In the genomic region with DNA sequence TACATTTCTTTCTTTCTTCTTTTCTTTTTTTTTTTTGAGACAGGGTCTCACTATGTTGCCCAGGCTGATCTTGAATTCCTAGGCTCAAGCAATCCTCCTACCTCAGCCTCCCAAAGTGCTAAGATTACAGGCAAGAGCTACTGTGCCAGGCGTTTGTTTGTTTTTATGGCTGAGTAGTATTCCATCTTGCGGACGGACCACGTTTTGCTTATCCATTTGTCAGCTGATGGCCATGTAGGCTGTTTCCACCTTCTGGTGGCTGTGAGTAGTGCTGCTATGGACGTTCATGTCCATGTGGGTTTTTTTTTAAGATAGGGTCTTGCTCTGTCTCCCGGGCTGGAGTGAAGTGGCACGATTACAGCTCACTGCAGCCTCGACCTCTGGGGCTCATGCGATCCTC, we compare ENCODE assay signal across 11 cellular contexts. TPM values are rescaled to one million over a fixed set of nuclear protein-coding genes. Genes with fewer than 3 reads are reported as not detected.
DNase-seq lines count a peak whose midpoint lies in the region; ATAC-seq and TF ChIP-seq lines count a peak whose summit lies in the region.
"Had no signal": no experiment of that assay in that cellular context is flagged by ENCODE, and none has a peak within 500 bp of the region (broad histone marks: within the 10 kb centered on the region; RNA-seq: fewer than 3 reads in every experiment).

No MANE protein-coding gene starts in this region.

- H3K9me3 ChIP-seq in HEK293 (ENCODE audit: control insufficient read depth, insufficient read depth, low read depth, low read length) (no peaks in the 10 kb centered on the region), lower lobe of right lung (no peaks in the 10 kb centered on the region)

- intact Hi-C loops in lower lobe of right lung (cut with DNase I), result no loop called here

- POLR2A ChIA-PET in HEK293 (lab: Yijun Ruan, JAX), result interaction anchor here (0.7 to 3.1 kb wide), 3 partner anchors 9 to 26 kb away, joined by 3 to 18 read pairs (median 3); a partner anchor contains a TSS

- H3K27ac ChIP-seq in HEK293 (ENCODE audit: extremely low read depth, low read depth, low read length) (no peak overlapping the region), lower lobe of right lung (no peak overlapping the region)

- no peak for ATAC-seq in lower lobe of right lung
- no peak for ATAC-seq in HG02938 (IDR thresholded peaks at IDR 0.05; ENCODE audit: unreplicated experiment)
- ATAC-seq in HG03097 (IDR thresholded peaks at IDR 0.05; ENCODE audit: low FRiP score, unreplicated experiment), result no peak
- ATAC-seq: activated T-cell treated with anti-CD3 and anti-CD28 coated beads, Interleukin-2, amount 50 U/mL, for 4 hours had no signal

- H3K4me3 ChIP-seq in HEK293 (ENCODE audit: low read depth, low read length) (no peak overlapping the region), WI38 (ENCODE audit: low read depth, low read length) (no peak overlapping the region), lower lobe of right lung (peak overlapping the region; percentile 59)

- TF ChIP-seq CTCF in HEK293 (tag by site-specific recombination; IDR thresholded peaks at IDR 0.05) (no peak), WI38 (IDR thresholded peaks at IDR 0.05; ENCODE audit: low read depth, low read length) (peak; percentile 8; the same call in 1 of the 2 replicates), lower lobe of right lung (IDR thresholded peaks at IDR 0.05) (no peak)

- H3K4me1 ChIP-seq in HEK293 (ENCODE audit: control insufficient read depth, insufficient read depth, low read length) (no peaks in the 10 kb centered on the region), lower lobe of right lung (peaks cover 28% of the 10 kb centered on the region)

- DNase-seq in COLO668 (lab: John Stamatoyannopoulos, UW; ENCODE audit: unreplicated experiment), result peak; percentile 3
- no peak for DNase-seq in lower lobe of right lung
- no peak for DNase-seq in NCI-H187 treated with DMSO at 0.1 percent for 48 hours (lab: John Stamatoyannopoulos, UW)
- no peak for DNase-seq in SW480 (ENCODE audit: low spot score)
- DNase-seq: activated T-cell treated with anti-CD3 and anti-CD28 coated beads, Interleukin-2, amount 50 U/mL, for 4 hours; NCI-H1048; SIG-M5 had no signal

- CTCF ChIA-PET in HEK293 (lab: Yijun Ruan, JAX), result interaction anchor here (0.6 to 1.1 kb wide), 7 partner anchors 8 to 191 kb away, joined by 3 to 6 read pairs (median 4); no protein-coding TSS in a partner anchor

- peaks cover 0 to 34% of the 10 kb centered on the region in 2 experiments; a peak in 1 of 3 replicates for H3K36me3 ChIP-seq in HEK293 (ENCODE audit: control insufficient read depth in 2 of 2, insufficient read depth in 1 of 2, low read length in 2 of 2)
- H3K36me3 ChIP-seq in lower lobe of right lung, result peaks cover 30% of the 10 kb centered on the region

- no peaks in the 10 kb centered on the region for H3K27me3 ChIP-seq in lower lobe of right lung (ENCODE audit: low read depth)

TF ChIP-seq in HEK293, 187 proteins besides CTCF, POLR2A, EP300 and RAD21:
- TF ChIP-seq FEZF1 (tag by site-specific recombination; IDR thresholded peaks at IDR 0.05), result no peak
- TF ChIP-seq ZNF623 (tag by site-specific recombination; IDR thresholded peaks at IDR 0.05), result no peak
- TF ChIP-seq ZNF214 (tag by site-specific recombination; IDR thresholded peaks at IDR 0.05; ENCODE audit: borderline replicate concordance), result no peak
- no peak for TF ChIP-seq GLI4 (tag by site-specific recombination; IDR thresholded peaks at IDR 0.05)
- TF ChIP-seq ZNF132 (tag by site-specific recombination; IDR thresholded peaks at IDR 0.05; ENCODE audit: borderline replicate concordance), result no peak
- no peak for TF ChIP-seq ZNF776 (tag by site-specific recombination; IDR thresholded peaks at IDR 0.05; ENCODE audit: borderline replicate concordance)
- peak; percentile 93 for TF ChIP-seq ZNF146 (tag by site-specific recombination; IDR thresholded peaks at IDR 0.05)
- TF ChIP-seq ZNF121 (tag by site-specific recombination; IDR thresholded peaks at IDR 0.05), result peak; percentile 82
TF ChIP-seq in HEK293: peak in this region for 2.

RNA-seq across cellular contexts. Expression of a gene that starts 2.5 kb away (rescaled TPM):
- 76.5 TPM for total RNA-seq in lower lobe of right lung

RNA-seq across cellular contexts. Expression of a gene that starts 9.6 kb away (rescaled TPM):
- total RNA-seq in lower lobe of right lung, result 69.4 TPM

RNA-seq across cellular contexts. Expression of a gene that starts 9.8 kb away (rescaled TPM):
- total RNA-seq in lower lobe of right lung, result 47.1 TPM

RNA-seq across cellular contexts. Expression of a gene that starts 33.7 kb away (rescaled TPM):
- total RNA-seq in lower lobe of right lung, result 23.1 TPM

RNA-seq across cellular contexts. Expression of a gene that starts 47.2 kb away (rescaled TPM):
- total RNA-seq in lower lobe of right lung, result 89.1 TPM
